ENCODE assay signal across 13 cellular contexts in genomic region chr14:101719708-101720107, GRCh38. TPM values are rescaled to one million over a fixed set of nuclear protein-coding genes. Genes with fewer than 3 reads are reported as not detected.
DNase-seq lines count a peak whose midpoint lies in the region; ATAC-seq and TF ChIP-seq lines count a peak whose summit lies in the region.
"Had no signal": no experiment of that assay in that cellular context is flagged by ENCODE, and none has a peak within 500 bp of the region (broad histone marks: within the 10 kb centered on the region; RNA-seq: fewer than 3 reads in every experiment).

No MANE protein-coding gene starts in this region.

- 71% methylated on average over 8 of the region's 8 CpGs for WGBS in suprapubic skin

- no peaks in the 10 kb centered on the region for H3K9me3 ChIP-seq in suprapubic skin

- no peak overlapping the region for H3K27ac Mint-ChIP-seq in activated CD8-positive, alpha-beta memory T cell treated with anti-CD3 and anti-CD28 coated beads, Interleukin-2, amount 10 ng/mL, durations not matched to agents 7 days and 5 days
- H3K27ac Mint-ChIP-seq in CD14-positive monocyte: peak overlapping the region in 1 of 7 donors; percentile 18
- H3K27ac Mint-ChIP-seq: HFFc6 had no signal

- no peaks in the 10 kb centered on the region for H3K9me3 Mint-ChIP-seq in activated CD8-positive, alpha-beta memory T cell treated with anti-CD3 and anti-CD28 coated beads, Interleukin-2, amount 10 ng/mL, durations not matched to agents 7 days and 5 days (ENCODE audit: low read depth)
- peaks cover 0 to 9% (median 2%) of the 10 kb centered on the region in 7 donors for H3K9me3 Mint-ChIP-seq in CD14-positive monocyte
- H3K9me3 Mint-ChIP-seq: HFFc6 had no signal

- H3K4me3 ChIP-seq in coronary artery: no peak overlapping the region
- H3K4me3 ChIP-seq in suprapubic skin: no peak overlapping the region

- no peaks in the 10 kb centered on the region for H3K27me3 ChIP-seq in suprapubic skin

- TF ChIP-seq CTCF in coronary artery (IDR thresholded peaks at IDR 0.05) (no peak), suprapubic skin (IDR thresholded peaks at IDR 0.05) (no peak), CD14-positive monocyte (IDR thresholded peaks at IDR 0.05) (no peak)

- H3K36me3 Mint-ChIP-seq in activated CD8-positive, alpha-beta memory T cell treated with anti-CD3 and anti-CD28 coated beads, Interleukin-2, amount 10 ng/mL, durations not matched to agents 7 days and 5 days: no peaks in the 10 kb centered on the region
- peaks cover 0 to 1% of the 10 kb centered on the region in 2 donors for H3K36me3 Mint-ChIP-seq in CD14-positive monocyte

- no peaks in the 10 kb centered on the region for H3K36me3 ChIP-seq in suprapubic skin

- no peaks in the 10 kb centered on the region for H3K27me3 Mint-ChIP-seq in activated CD8-positive, alpha-beta memory T cell treated with anti-CD3 and anti-CD28 coated beads, Interleukin-2, amount 10 ng/mL, durations not matched to agents 7 days and 5 days
- H3K27me3 Mint-ChIP-seq in CD14-positive monocyte (ENCODE audit: low read depth in 3 of 3): peaks cover 40 to 61% (median 56%) of the 10 kb centered on the region in 3 donors

- no peak for TF ChIP-seq EP300 in suprapubic skin (IDR thresholded peaks at IDR 0.05)

- H3K4me1 Mint-ChIP-seq in activated CD8-positive, alpha-beta memory T cell treated with anti-CD3 and anti-CD28 coated beads, Interleukin-2, amount 10 ng/mL, durations not matched to agents 7 days and 5 days: peaks cover 26% of the 10 kb centered on the region
- H3K4me1 Mint-ChIP-seq in CD14-positive monocyte: peaks cover 22% of the 10 kb centered on the region

- H3K27ac ChIP-seq in coronary artery (no peak overlapping the region), suprapubic skin (peak overlapping the region; percentile 14)

- no peak overlapping the region for H3K4me3 Mint-ChIP-seq in activated CD8-positive, alpha-beta memory T cell treated with anti-CD3 and anti-CD28 coated beads, Interleukin-2, amount 10 ng/mL, durations not matched to agents 7 days and 5 days
- H3K4me3 Mint-ChIP-seq in CD14-positive monocyte: peak overlapping the region in 1 of 2 donors; percentile 73
- H3K4me3 Mint-ChIP-seq: HFFc6 had no signal

- CTCF ChIA-PET in activated CD8-positive, alpha-beta memory T cell treated with anti-CD3 and anti-CD28 coated beads, Interleukin-2, amount 10 ng/mL, durations not matched to agents 7 days and 5 days (lab: Charles Lee): interaction anchor here (3.9 kb wide), 1 partner anchor 13 kb away, joined by 32 read pairs; no protein-coding TSS in a partner anchor

- DNase-seq in activated CD8-positive, alpha-beta memory T cell treated with anti-CD3 and anti-CD28 coated beads, Interleukin-2, amount 10 ng/mL, durations not matched to agents 7 days and 5 days: peak; percentile 39
- DNase-seq in activated CD8-positive, alpha-beta memory T cell treated with anti-CD3 and anti-CD28 coated beads for 24 hours: no peak
- DNase-seq in coronary artery (ENCODE audit: low spot score): peak; percentile 52
- peak; percentile 35 for DNase-seq in left lobe of liver (ENCODE audit: low spot score)
- DNase-seq in suprapubic skin (ENCODE audit: low spot score in 2 of 2): peak; percentile 40 to 65
- no peak for DNase-seq in NCI-H187 (lab: John Stamatoyannopoulos, UW)
- DNase-seq in superior temporal gyrus (ENCODE audit: extremely low spot score): no peak
- no peak for DNase-seq in CD14-positive monocyte (ENCODE audit: low spot score)
- DNase-seq: activated naive CD4-positive, alpha-beta T cell; HFFc6; kidney glomerular epithelial cell; NCI-H2081; NCI-H82 had no signal

- intact Hi-C loops in CD14-positive monocyte (cut with micrococcal nuclease): no loop called here

- H3K4me1 ChIP-seq in suprapubic skin: peaks cover 4% of the 10 kb centered on the region

- no peak for ATAC-seq in activated CD8-positive, alpha-beta memory T cell treated with anti-CD3 and anti-CD28 coated beads, Interleukin-2, amount 10 ng/mL, durations not matched to agents 7 days and 5 days
- no peak for ATAC-seq in left lobe of liver

- no peak for TF ChIP-seq POLR2A in suprapubic skin (IDR thresholded peaks at IDR 0.05)

RNA-seq across cellular contexts. Expression of gene PPP2R5C, which starts 41.8 kb away (rescaled TPM):
- 100 to 1,000 TPM; 213 to 234 TPM for total RNA-seq in activated CD8-positive, alpha-beta memory T cell treated with anti-CD3 and anti-CD28 coated beads, Interleukin-2, amount 10 ng/mL, durations not matched to agents 7 days and 5 days
- total RNA-seq in left lobe of liver (60.8 TPM), suprapubic skin (100 to 1,000 TPM; 104 to 149 (median 119) TPM)
- 10 to 100 TPM; 61.9 to 64.0 TPM for polyA plus RNA-seq in CD14-positive monocyte

Comparison
In these comparisons a context has a peak if more than half of its experiments do, and no peak if none do; other contexts are left out.
1. DNase-seq: peak in activated CD8-positive, alpha-beta memory T cell treated with anti-CD3 and anti-CD28 coated beads, Interleukin-2, amount 10 ng/mL, durations not matched to agents 7 days and 5 days (single experiment), coronary artery (single experiment), left lobe of liver (single experiment) and suprapubic skin (2 of 2); none in activated CD8-positive, alpha-beta memory T cell treated with anti-CD3 and anti-CD28 coated beads for 24 hours (single experiment), NCI-H187 (0 of 2), superior temporal gyrus (single experiment) and CD14-positive monocyte (single experiment).